In genomic region chr3:11159421-11159904, GRCh38 we compare ENCODE assay signal across 13 cellular contexts. TPM values are rescaled to one million over a fixed set of nuclear protein-coding genes. Genes with fewer than 3 reads are reported as not detected.
DNase-seq lines count a peak whose midpoint lies in the region; ATAC-seq lines count a peak whose summit lies in the region.
"Had no signal": no experiment of that assay in that cellular context is flagged by ENCODE, and none has a peak within 500 bp of the region (broad histone marks: within the 10 kb centered on the region; RNA-seq: fewer than 3 reads in every experiment).

No MANE protein-coding gene starts in this region.

- ATAC-seq in Right ventricle myocardium superior (ENCODE audit: poor library complexity) (peak; percentile 71), GM19023 (IDR thresholded peaks at IDR 0.05; ENCODE audit: unreplicated experiment) (no peak), HG03097 (IDR thresholded peaks at IDR 0.05; ENCODE audit: low FRiP score, unreplicated experiment) (no peak), HG02759 (IDR thresholded peaks at IDR 0.05; ENCODE audit: unreplicated experiment) (no peak)

- H3K9me3 ChIP-seq in SJSA1 (replicated peaks), result no peaks in the 10 kb centered on the region
- no peaks in the 10 kb centered on the region for H3K9me3 ChIP-seq in skeletal muscle tissue (ENCODE audit: control insufficient read depth in 3 of 3, low read length in 3 of 3)
- H3K9me3 ChIP-seq: esophagus squamous epithelium had no signal

- H3K27me3 ChIP-seq in SJSA1 (replicated peaks) (no peaks in the 10 kb centered on the region), skeletal muscle tissue (ENCODE audit: control insufficient read depth in 3 of 3, insufficient read depth in 3 of 3, low read length in 3 of 3) (peaks cover 14 to 31% (median 18%) of the 10 kb centered on the region in 3 donors)

- no peak overlapping the region for H3K9ac ChIP-seq in skeletal muscle tissue (ENCODE audit: low read depth in 1 of 3, low read length in 3 of 3)

- H3K36me3 ChIP-seq in SJSA1 (peaks cover 24% of the 10 kb centered on the region), skeletal muscle tissue (ENCODE audit: control insufficient read depth in 3 of 3, insufficient read depth in 3 of 3, low read length in 3 of 3) (peaks cover 0 to 2% (median 0%) of the 10 kb centered on the region in 3 donors)
- H3K36me3 ChIP-seq: esophagus squamous epithelium had no signal

- H3K4me3 ChIP-seq in SJSA1, result no peak overlapping the region
- peak overlapping the region in 1 of 3 donors; percentile 9 for H3K4me3 ChIP-seq in skeletal muscle tissue (ENCODE audit: low read length in 3 of 3)
- H3K4me3 ChIP-seq: esophagus squamous epithelium had no signal

- DNase-seq in GM04503 (ENCODE audit: low read depth) (peak; percentile 95), SJSA1 (ENCODE audit: low read depth in 1 of 2, low spot score in 2 of 2) (peak; percentile 61 to 73), Right ventricle myocardium superior (peak; percentile 58), nucleus accumbens (lab: John Stamatoyannopoulos, UW) (no peak)
- DNase-seq: activated naive CD4-positive, alpha-beta T cell treated with anti-CD3 and anti-CD28 coated beads, Interleukin-2, amount 50 U/mL, for 16 hours; esophagus squamous epithelium; NCI-H82; stimulated activated CD4-positive, alpha-beta T cell treated with anti-CD3 and anti-CD28 coated beads, Interleukin-2, amount 100 ng/mL, for 48 hours had no signal

- intact Hi-C loops in Right ventricle myocardium superior (cut with DNase I), result loop anchor here (5.0 kb wide), 1 partner anchor 43 kb away; no protein-coding TSS in a partner anchor

- H3K4me1 ChIP-seq in SJSA1 (replicated peaks) (peaks cover 41% of the 10 kb centered on the region), skeletal muscle tissue (ENCODE audit: control insufficient read depth in 3 of 3, insufficient read depth in 3 of 3, low read length in 3 of 3) (peaks cover 9 to 16% (median 14%) of the 10 kb centered on the region in 3 donors)

- H3K27ac ChIP-seq in SJSA1 (peak overlapping the region; percentile 40), skeletal muscle tissue (ENCODE audit: low read depth, low read length) (peak overlapping the region; percentile 36)
- H3K27ac ChIP-seq: VCaP had no signal

RNA-seq across cellular contexts. Expression of gene HRH1, which starts 5.2 kb away (rescaled TPM):
- 15.9 and 21.9 TPM in 2 replicates for total RNA-seq in SJSA1 (2014; rRNA removed; shearing (Covaris generic))
- total RNA-seq in Right ventricle myocardium superior, result 1.3 TPM
- 5.2 TPM for total RNA-seq in skeletal muscle tissue

Comparison
In these comparisons a context has a peak if more than half of its experiments do, and no peak if none do; other contexts are left out.
1. DNase-seq: peak in GM04503 (single experiment), SJSA1 (2 of 2) and Right ventricle myocardium superior (single experiment); none in nucleus accumbens (0 of 56).